Comparison of ENCODE assay signal across 8 cellular contexts in the genomic region with DNA sequence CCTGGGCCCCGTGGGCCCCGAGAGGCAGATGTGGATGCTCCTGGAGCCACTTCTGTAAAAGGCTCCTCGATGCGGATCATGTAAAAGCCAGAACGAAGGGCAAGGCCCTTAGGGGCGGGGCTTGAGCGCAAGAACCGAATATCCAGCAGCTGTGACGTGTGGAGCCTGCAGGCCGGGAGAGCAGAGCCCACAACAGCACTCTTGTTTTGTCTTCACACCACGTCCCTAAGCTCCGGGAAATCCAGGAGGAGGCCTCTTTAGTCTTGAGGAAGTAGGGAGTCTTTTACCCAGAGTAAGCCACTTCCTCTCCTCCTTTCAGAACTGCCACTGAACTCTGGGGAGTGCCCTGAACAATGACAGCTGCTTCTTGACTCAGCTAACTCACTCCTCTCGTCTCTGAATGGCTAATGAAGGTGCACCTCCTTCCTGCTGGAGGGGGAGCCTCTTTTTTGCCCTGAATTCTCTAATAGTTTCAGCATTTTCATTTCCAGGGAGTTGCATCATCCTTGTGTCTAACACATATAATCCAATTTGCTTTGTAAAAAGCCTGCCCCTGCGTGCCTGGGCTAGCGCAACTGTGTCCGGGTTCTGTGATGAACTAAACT.
DNase-seq lines count a peak whose midpoint lies in the region; ATAC-seq lines count a peak whose summit lies in the region.

No MANE protein-coding gene starts in this region.

- intact Hi-C loops in head of caudate nucleus (cut with DNase I), result no loop called here

- ATAC-seq in GM18873 (IDR thresholded peaks at IDR 0.05; ENCODE audit: low FRiP score, unreplicated experiment), result no peak

- DNase-seq in activated T-cell treated with anti-CD3 and anti-CD28 coated beads, Interleukin-2, amount 50 U/mL, for 1 hour, result peak; percentile 37
- DNase-seq in activated T-cell treated with anti-CD3 and anti-CD28 coated beads for 4 hours (no peak), NCI-H510A treated with DMSO at 0.1 percent for 48 hours (lab: John Stamatoyannopoulos, UW) (peak; percentile 52), head of caudate nucleus (peak in 41 of 42 donors; percentile 28 to 84 (median 68)), pons (ENCODE audit: low spot score) (peak; percentile 81), HK-2 (ENCODE audit: unreplicated experiment) (no peak)
- peak; percentile 39 for DNase-seq in activated naive CD4-positive, alpha-beta T cell treated with anti-CD3 and anti-CD28 coated beads, Interleukin-2, amount 50 U/mL, for 16 hours

Comparison
In these comparisons a context has a peak if more than half of its experiments do, and no peak if none do; other contexts are left out.
1. DNase-seq: peak in activated T-cell treated with anti-CD3 and anti-CD28 coated beads, Interleukin-2, amount 50 U/mL, for 1 hour (single experiment), NCI-H510A treated with DMSO at 0.1 percent for 48 hours (single experiment), activated naive CD4-positive, alpha-beta T cell treated with anti-CD3 and anti-CD28 coated beads, Interleukin-2, amount 50 U/mL, for 16 hours (single experiment), head of caudate nucleus (41 of 42) and pons (single experiment); none in activated T-cell treated with anti-CD3 and anti-CD28 coated beads for 4 hours (single experiment) and HK-2 (single experiment).